Comparison of ENCODE assay signal across 12 cellular contexts in genomic region chrX:40074080-40074958, GRCh38. TPM values are rescaled to one million over a fixed set of nuclear protein-coding genes. Genes with fewer than 3 reads are reported as not detected.
DNase-seq lines count a peak whose midpoint lies in the region; ATAC-seq and TF ChIP-seq lines count a peak whose summit lies in the region.
"Had no signal": no experiment of that assay in that cellular context is flagged by ENCODE, and none has a peak within 500 bp of the region (broad histone marks: within the 10 kb centered on the region; RNA-seq: fewer than 3 reads in every experiment).

No MANE protein-coding gene starts in this region.

- H2BK120ac ChIP-seq in trophoblast cell (ENCODE audit: insufficient read depth, low read length, poor library complexity), result no peak overlapping the region

- H2AFZ ChIP-seq in PC-3 (ENCODE audit: low read length) (no peak overlapping the region), trophoblast cell (ENCODE audit: insufficient read depth, low read length, poor library complexity) (no peak overlapping the region)

- H3K14ac ChIP-seq in trophoblast cell (ENCODE audit: low read length), result no peak overlapping the region

- H3K36me3 Mint-ChIP-seq in chondrocyte (ENCODE audit: low read depth), result peaks cover 14% of the 10 kb centered on the region

- H3K4ac ChIP-seq in trophoblast cell (ENCODE audit: low read depth, low read length), result no peak overlapping the region

- no peaks in the 10 kb centered on the region for H3F3A ChIP-seq in PC-3 (ENCODE audit: low read length, unreplicated experiment)

- CTCF ChIA-PET in PC-3 (lab: Charles Lee), result no interaction called here

- H4K8ac ChIP-seq in trophoblast cell (ENCODE audit: low read depth, low read length), result no peak overlapping the region

- H3K9me3 Mint-ChIP-seq in chondrocyte (ENCODE audit: low read depth), result no peaks in the 10 kb centered on the region
- H3K9me3 Mint-ChIP-seq: CD4-positive, alpha-beta T cell had no signal

- H2BK12ac ChIP-seq in trophoblast cell (ENCODE audit: low read length), result no peak overlapping the region

- H3K9ac ChIP-seq in PC-3 (ENCODE audit: low read length) (no peak overlapping the region), trophoblast cell (ENCODE audit: low read length) (no peak overlapping the region)

- H3K4me3 ChIP-seq in PC-3 (ENCODE audit: low read length) (no peak overlapping the region), psoas muscle (no peak overlapping the region), trophoblast cell (ENCODE audit: low read depth, low read length) (no peak overlapping the region)

- H3K4me2 ChIP-seq in PC-3 (ENCODE audit: low read length), result no peak overlapping the region
- no peak overlapping the region for H3K4me2 ChIP-seq in trophoblast cell (ENCODE audit: low read length)

- H3K4me1 Mint-ChIP-seq in chondrocyte (ENCODE audit: low read depth), result no peaks in the 10 kb centered on the region

- H3K27me3 ChIP-seq in PC-3 (ENCODE audit: low read length), result no peaks in the 10 kb centered on the region
- no peaks in the 10 kb centered on the region for H3K27me3 ChIP-seq in psoas muscle (ENCODE audit: insufficient read depth in 3 of 3, low read length in 2 of 3)
- H3K27me3 ChIP-seq in trophoblast cell (ENCODE audit: insufficient read depth, low read length), result no peaks in the 10 kb centered on the region

- H3K36me3 ChIP-seq in PC-3 (ENCODE audit: low read depth, low read length) (peaks cover 11% of the 10 kb centered on the region), psoas muscle (ENCODE audit: insufficient read depth in 1 of 2, low read depth in 1 of 2) (peaks cover 3 to 56% of the 10 kb centered on the region in 2 donors), trophoblast cell (ENCODE audit: control insufficient read depth in 1 of 2, insufficient read depth in 2 of 2, low read length in 2 of 2) (peaks cover 40 to 45% of the 10 kb centered on the region in 2 experiments)

- H3K27ac Mint-ChIP-seq in chondrocyte (ENCODE audit: unreplicated experiment), result no peak overlapping the region
- H3K27ac Mint-ChIP-seq: B cell; CD4-positive, alpha-beta T cell had no signal

- H2BK5ac ChIP-seq in trophoblast cell (ENCODE audit: low read depth, low read length, poor library complexity), result no peak overlapping the region

- intact Hi-C loops in PC-3 (cut with micrococcal nuclease) (no loop called here), psoas muscle (cut with DNase I) (loop anchor here in 1 of 2 donors (10.0 kb wide), 1 partner anchor 260 kb away; no protein-coding TSS in a partner anchor)

- no peak overlapping the region for H4K12ac ChIP-seq in trophoblast cell (ENCODE audit: low read depth, low read length)

- 92 to 96% (median 94%) methylated on average over 36 to 37 of the region's 37 CpGs for WGBS in psoas muscle, 3 donors
- WGBS in trophoblast cell (ENCODE audit: extremely low coverage, insufficient coverage, insufficient read length), result no CpG with 5 or more reads among the region's 37 CpGs

- no peak overlapping the region for H3K4me3 Mint-ChIP-seq in chondrocyte (ENCODE audit: unreplicated experiment)
- H3K4me3 Mint-ChIP-seq: B cell; CD4-positive, alpha-beta T cell had no signal

- no peak overlapping the region for H3K18ac ChIP-seq in trophoblast cell (ENCODE audit: low read length)

- no peak overlapping the region for H4K91ac ChIP-seq in trophoblast cell (ENCODE audit: low read depth, low read length)

- H3K27ac ChIP-seq in PC-3 (ENCODE audit: low read length), result no peak overlapping the region
- H3K27ac ChIP-seq in psoas muscle, result peak overlapping the region; percentile 75
- H3K27ac ChIP-seq in trophoblast cell (ENCODE audit: low read depth, low read length), result no peak overlapping the region

- TF ChIP-seq CTCF in PC-3 (conservative IDR thresholded peaks at IDR 0.05; ENCODE audit: low read depth, low read length), result no peak
- no peak for TF ChIP-seq CTCF in chondrocyte (IDR thresholded peaks at IDR 0.05)
- TF ChIP-seq CTCF in psoas muscle (IDR thresholded peaks at IDR 0.05), result no peak

- ATAC-seq in PC-3 (no peak), psoas muscle (peak; percentile 3 to 39 (median 22))

- no peaks in the 10 kb centered on the region for H3K27me3 Mint-ChIP-seq in chondrocyte (ENCODE audit: low read depth)
- H3K27me3 Mint-ChIP-seq: B cell; CD4-positive, alpha-beta T cell had no signal

- POLR2A ChIA-PET in PC-3 (lab: Charles Lee; ENCODE audit: unreplicated experiment), result no interaction called here

- no peak overlapping the region for H3K23ac ChIP-seq in trophoblast cell (ENCODE audit: low read length)

- DNase-seq in PC-3 (no peak), chondrocyte (ENCODE audit: low spot score) (peak; percentile 75), psoas muscle (no peak), superior temporal gyrus (ENCODE audit: extremely low spot score) (peak; percentile 8), HCEC 1CT (no peak), trophoblast cell (no peak)
- DNase-seq in effector CD4-positive, alpha-beta T cell, result no peak
- DNase-seq: C1 segment of cervical spinal cord; Calu3; CD4-positive, alpha-beta T cell; DMS 273 treated with DMSO at 0.1 percent for 48 hours had no signal

- BruUV-seq in PC-3 (replicated peaks; lab: Mats Ljungman, UMichigan), result TSS peak; percentile 22

- no peaks in the 10 kb centered on the region for H3K79me1 ChIP-seq in trophoblast cell (ENCODE audit: low read length)

- H2AK5ac ChIP-seq in trophoblast cell (ENCODE audit: low read length), result no peak overlapping the region

- peaks cover 16% of the 10 kb centered on the region; the same call in 1 of the 2 replicates for H3K79me2 ChIP-seq in PC-3 (ENCODE audit: low read length)
- no peaks in the 10 kb centered on the region for H3K79me2 ChIP-seq in trophoblast cell (ENCODE audit: control insufficient read depth, insufficient read depth, low read length, poor library complexity)

- H3K9me3 ChIP-seq in PC-3 (ENCODE audit: low read length), result no peaks in the 10 kb centered on the region
- no peaks in the 10 kb centered on the region for H3K9me3 ChIP-seq in psoas muscle
- H3K9me3 ChIP-seq in trophoblast cell (ENCODE audit: insufficient read depth, low read depth, low read length), result peaks cover 1% of the 10 kb centered on the region

- H3K4me1 ChIP-seq in PC-3 (ENCODE audit: insufficient read depth, low read length) (no peaks in the 10 kb centered on the region), psoas muscle (peaks cover 5% of the 10 kb centered on the region), trophoblast cell (ENCODE audit: control insufficient read depth in 1 of 2, insufficient read depth in 2 of 2, low read length in 2 of 2) (no peaks in the 10 kb centered on the region)

- H4K20me1 ChIP-seq in PC-3 (ENCODE audit: low read length), result 0 out of 2 replicates have a peak, but pooled peaks cover 3% of the 10 kb centered on the region

- no peaks in the 10 kb centered on the region for H3K9me2 ChIP-seq in PC-3 (replicated peaks; ENCODE audit: low read length)

RNA-seq across cellular contexts. Expression of gene BCOR, which starts 23.4 kb away (rescaled TPM):
- total RNA-seq in PC-3 (2014; rRNA removed) (21.8 and 41.9 TPM in 2 replicates), chondrocyte (10.8 to 19.0 TPM (median 11.0 TPM) in 3 replicates), psoas muscle (10 to 100 TPM; 18.3 to 24.3 (median 19.6) TPM)
- polyA plus RNA-seq in psoas muscle, result 10 to 100 TPM in 2 of 3 donors, 1 to 10 TPM in 1; 6.4 to 14.2 (median 10.1) TPM
- polyA plus RNA-seq in trophoblast cell (2013), result 5.9 and 6.1 TPM in 2 replicates

Comparison
In these comparisons a context has a peak if more than half of its experiments do, and no peak if none do; other contexts are left out.
1. DNase-seq: peak in chondrocyte (single experiment) and superior temporal gyrus (single experiment); none in PC-3 (single experiment), psoas muscle (0 of 2), HCEC 1CT (single experiment), trophoblast cell (0 of 2) and effector CD4-positive, alpha-beta T cell (single experiment).